ENCODE assay signal across 21 cellular contexts in genomic region chr10:52578871-52579405, GRCh38.
DNase-seq lines count a peak whose midpoint lies in the region; ATAC-seq and TF ChIP-seq lines count a peak whose summit lies in the region.
"Had no signal": no experiment of that assay in that cellular context is flagged by ENCODE, and none has a peak within 500 bp of the region (broad histone marks: within the 10 kb centered on the region; RNA-seq: fewer than 3 reads in every experiment).

No MANE protein-coding gene starts in this region.

- peak overlapping the region; percentile 71 for H3K27ac ChIP-seq in ACC112 (ENCODE audit: low read depth, low read length)
- H3K27ac ChIP-seq: pancreas had no signal

- no peaks in the 10 kb centered on the region for H3K27me3 ChIP-seq in ACC112 (ENCODE audit: insufficient read depth, low read length)
- H3K27me3 ChIP-seq: pancreas had no signal

- intact Hi-C loops in mucosa of descending colon (cut with DNase I, micrococcal nuclease) (no loop called here), Right ventricle myocardium superior (cut with DNase I) (no loop called here)

- TF ChIP-seq CTCF in choroid plexus epithelial cell (conservative IDR thresholded peaks at IDR 0.05; ENCODE audit: low read depth, low read length) (no peak), mucosa of descending colon (IDR thresholded peaks at IDR 0.05) (no peak)

- H2AFZ ChIP-seq in ACC112 (ENCODE audit: low read length, unreplicated experiment), result peak overlapping the region; percentile 99

- no peaks in the 10 kb centered on the region for H3K79me2 ChIP-seq in ACC112 (ENCODE audit: control insufficient read depth, insufficient read depth, low read length, unreplicated experiment)

- no peak for ATAC-seq in mucosa of descending colon
- ATAC-seq in Right ventricle myocardium superior (ENCODE audit: poor library complexity), result no peak
- ATAC-seq: GM12878, HCT116, pancreas had no signal

- H3K36me3 ChIP-seq in ACC112 (ENCODE audit: insufficient read depth, low read length) (no peaks in the 10 kb centered on the region), mucosa of descending colon (ENCODE audit: low read depth) (no peaks in the 10 kb centered on the region)
- H3K36me3 ChIP-seq: pancreas had no signal

- H3K9me3 ChIP-seq in mucosa of descending colon, result no peaks in the 10 kb centered on the region
- H3K9me3 ChIP-seq: pancreas had no signal

- H3K4me1 ChIP-seq in ACC112 (ENCODE audit: control insufficient read depth, insufficient read depth, low read length, unreplicated experiment), result peaks cover 13% of the 10 kb centered on the region
- H3K4me1 ChIP-seq in mucosa of descending colon (ENCODE audit: low read depth), result no peaks in the 10 kb centered on the region
- H3K4me1 ChIP-seq: pancreas had no signal

- DNase-seq in MV-4-11 (lab: John Stamatoyannopoulos, UW), result peak; percentile 2
- peak; percentile 89 for DNase-seq in choroid plexus epithelial cell (ENCODE audit: low read depth)
- peak; percentile 81 to 91 for DNase-seq in lung microvascular endothelial cell (ENCODE audit: low read depth in 2 of 2)
- DNase-seq in NCI-H1105 (lab: John Stamatoyannopoulos, UW), result no peak
- no peak for DNase-seq in mesenteric fat pad (ENCODE audit: low spot score)
- DNase-seq in mucosa of descending colon, result no peak
- no peak for DNase-seq in Right ventricle myocardium superior
- DNase-seq: ACHN; activated CD4-positive, alpha-beta T cell treated with anti-CD3 and anti-CD28 coated beads, Interleukin-2, amount 50 U/mL, for 1 hour; caudate nucleus; CD4-positive, alpha-beta T cell; glutamatergic neuron; NCI-H1417; NCI-H2227 treated with DMSO at 0.1 percent for 48 hours; pancreas; SHP77 treated with DMSO at 0.1 percent for 48 hours; stimulated activated naive CD4-positive, alpha-beta T cell; T-helper 9 cell had no signal

- H3K4me3 ChIP-seq in ACC112 (ENCODE audit: low read depth, low read length) (peak overlapping the region; percentile 9; the same call in 1 of the 2 replicates), choroid plexus epithelial cell (ENCODE audit: low read depth, low read length) (no peak overlapping the region), mucosa of descending colon (no peak overlapping the region)
- H3K4me3 ChIP-seq: GM12878, pancreas had no signal

Comparison
In these comparisons a context has a peak if more than half of its experiments do, and no peak if none do; other contexts are left out.
1. DNase-seq: peak in MV-4-11 (single experiment), choroid plexus epithelial cell (single experiment) and lung microvascular endothelial cell (2 of 2); none in NCI-H1105 (single experiment), mesenteric fat pad (single experiment), mucosa of descending colon (0 of 3) and Right ventricle myocardium superior (single experiment).